In genomic region chr6:26044140-26045045, GRCh38 we compare ENCODE assay signal across 8 cellular contexts. TPM values are rescaled to one million over a fixed set of nuclear protein-coding genes. Genes with fewer than 3 reads are reported as not detected.
DNase-seq lines count a peak whose midpoint lies in the region; ATAC-seq, FAIRE-seq and TF ChIP-seq lines count a peak whose summit lies in the region.

No MANE protein-coding gene starts in this region.

- H3K27ac Mint-ChIP-seq in GM23338 = peak overlapping the region; percentile 97

- peaks cover 12% of the 10 kb centered on the region; the same call in 1 of the 2 replicates for H3K4me1 ChIP-seq in GM23338 (ENCODE audit: insufficient read depth)
- peaks cover 57% of the 10 kb centered on the region for H3K4me1 ChIP-seq in OCI-LY1 (ENCODE audit: insufficient read depth, low read length, severe bottlenecking)
- peaks cover 6 to 10% of the 10 kb centered on the region in 2 donors for H3K4me1 ChIP-seq in kidney (ENCODE audit: control insufficient read depth in 1 of 2, insufficient read depth in 1 of 2, low read depth in 1 of 2, low read length in 2 of 2)

- H3K27me3 Mint-ChIP-seq in GM23338 (ENCODE audit: insufficient read depth, low read depth, poor library complexity) = peaks cover 17% of the 10 kb centered on the region

- no peak overlapping the region for H2AFZ ChIP-seq in GM23338
- H2AFZ ChIP-seq in OCI-LY1 (ENCODE audit: low read length) = no peak overlapping the region

- POLR2A ChIA-PET in HEK293T (lab: Yijun Ruan, JAX) = interaction anchor here (2.0 to 22.3 kb wide), 3 partner anchors 11 to 18 kb away, joined by 10 to 715 read pairs (median 11); a partner anchor contains a TSS

- peak overlapping the region; percentile 87 for H3K9ac ChIP-seq in OCI-LY1 (ENCODE audit: low read length)
- peak overlapping the region; percentile 44 to 84 for H3K9ac ChIP-seq in kidney (ENCODE audit: low read length in 2 of 2)

- ATAC-seq in GM23338 = peak; percentile 10

- H3K4me3 Mint-ChIP-seq in GM23338 = peak overlapping the region; percentile 74

- no peaks in the 10 kb centered on the region for H4K20me1 ChIP-seq in GM23338 (replicated peaks; ENCODE audit: insufficient read depth)
- H4K20me1 ChIP-seq in OCI-LY1 (ENCODE audit: insufficient read depth, low read length) = no peaks in the 10 kb centered on the region

- TF ChIP-seq CTCF in GM23338 (conservative IDR thresholded peaks at IDR 0.05; ENCODE audit: low read depth in 2 of 2) (no peak), OCI-LY1 (IDR thresholded peaks at IDR 0.05; ENCODE audit: low read length) (no peak; the same call in 1 of the 2 replicates), kidney (IDR thresholded peaks at IDR 0.05; ENCODE audit: borderline replicate concordance, extremely low read depth, insufficient read depth) (no peak)

- H3K27me3 ChIP-seq in GM23338 (ENCODE audit: insufficient read depth) = no peaks in the 10 kb centered on the region
- no peaks in the 10 kb centered on the region for H3K27me3 ChIP-seq in OCI-LY1 (ENCODE audit: insufficient read depth, low read length)

- H3K9me2 ChIP-seq in GM23338 (ENCODE audit: insufficient read depth) = no peaks in the 10 kb centered on the region
- H3K9me2 ChIP-seq in OCI-LY1 (ENCODE audit: low read depth, low read length) = no peaks in the 10 kb centered on the region

- H3F3A ChIP-seq in GM23338 (replicated peaks; ENCODE audit: low read depth) (no peaks in the 10 kb centered on the region), OCI-LY1 (ENCODE audit: insufficient read depth, low read length) (peaks cover 14% of the 10 kb centered on the region)

- H3K9me3 ChIP-seq in OCI-LY1 (ENCODE audit: low read length) (no peaks in the 10 kb centered on the region), kidney (ENCODE audit: control insufficient read depth in 1 of 2, low read length in 2 of 2) (no peaks in the 10 kb centered on the region)

- CTCF ChIA-PET in HEK293T (lab: Yijun Ruan, JAX) = interaction anchor here (0.6 kb wide), 1 partner anchor 9 kb away, joined by 6 read pairs; no protein-coding TSS in a partner anchor

- intact Hi-C loops in kidney (cut with DNase I) = no loop called here

- H3K27ac ChIP-seq in GM23338 (ENCODE audit: low read depth) = no peak overlapping the region
- peak overlapping the region; percentile 99 for H3K27ac ChIP-seq in OCI-LY1 (ENCODE audit: low read depth, low read length, poor library complexity, severe bottlenecking)
- peak overlapping the region; percentile 85 for H3K27ac ChIP-seq in angular gyrus (ENCODE audit: low read depth, low read length)
- peak overlapping the region; percentile 97 to 98 for H3K27ac ChIP-seq in kidney (ENCODE audit: low read depth in 2 of 2, low read length in 2 of 2)

- peak; percentile 70 for DNase-seq in ELF-1 (ENCODE audit: low read depth, low spot score)
- no peak for DNase-seq in GM23338 (ENCODE audit: low spot score)
- DNase-seq in kidney = peak; percentile 87
- DNase-seq in stimulated activated CD8-positive, alpha-beta memory T cell treated with anti-CD3 and anti-CD28 coated beads, Interleukin-4, amount 100 ng/mL, for 48 hours = peak; percentile 63
- DNase-seq in NOMO-1 treated with dmso at 0.1 percent for 144 hours (lab: John Stamatoyannopoulos, UW; ENCODE audit: unreplicated experiment) = no peak
- no peak for DNase-seq in HEK293T (ENCODE audit: extremely low spot score)

- H3K79me2 ChIP-seq in GM23338 (replicated peaks; ENCODE audit: insufficient read depth) (no peaks in the 10 kb centered on the region), OCI-LY1 (ENCODE audit: insufficient read depth, low read length) (no peaks in the 10 kb centered on the region)

- no peak for FAIRE-seq in kidney (lab: Jason Lieb, UNC)

- H3K4me1 Mint-ChIP-seq in GM23338 = peaks cover 37% of the 10 kb centered on the region

- H3K4me3 ChIP-seq in GM23338 (no peak overlapping the region), OCI-LY1 (ENCODE audit: low read depth, low read length, poor library complexity, severe bottlenecking) (peak overlapping the region; percentile 59), kidney (ENCODE audit: low read length in 2 of 2) (peak overlapping the region; percentile 80 to 90)

- peaks cover 2% of the 10 kb centered on the region; the same call in 2 of the 3 replicates for H3K36me3 Mint-ChIP-seq in GM23338 (ENCODE audit: low read depth)

- no peaks in the 10 kb centered on the region for H3K36me3 ChIP-seq in GM23338 (ENCODE audit: insufficient read depth)
- H3K36me3 ChIP-seq in OCI-LY1 (ENCODE audit: insufficient read depth, low read length) = no peaks in the 10 kb centered on the region
- H3K36me3 ChIP-seq in kidney (ENCODE audit: control insufficient read depth in 1 of 2, insufficient read depth in 2 of 2, low read length in 2 of 2) = no peaks in the 10 kb centered on the region

- peaks cover 3% of the 10 kb centered on the region; the same call in 1 of the 3 replicates for H3K9me3 Mint-ChIP-seq in GM23338

- no peak overlapping the region for H3K4me2 ChIP-seq in GM23338
- peak overlapping the region; percentile 85 for H3K4me2 ChIP-seq in OCI-LY1 (ENCODE audit: low read length)

TF ChIP-seq in GM23338, 12 proteins besides CTCF, POLR2A, EP300 and RAD21 (continues in another document):
- no peak for TF ChIP-seq JUNB (IDR thresholded peaks at IDR 0.05; ENCODE audit: unreplicated experiment)
- no peak for TF ChIP-seq POLR2AphosphoS5 (IDR thresholded peaks at IDR 0.05; ENCODE audit: low read depth)
- TF ChIP-seq, protein P1, sequence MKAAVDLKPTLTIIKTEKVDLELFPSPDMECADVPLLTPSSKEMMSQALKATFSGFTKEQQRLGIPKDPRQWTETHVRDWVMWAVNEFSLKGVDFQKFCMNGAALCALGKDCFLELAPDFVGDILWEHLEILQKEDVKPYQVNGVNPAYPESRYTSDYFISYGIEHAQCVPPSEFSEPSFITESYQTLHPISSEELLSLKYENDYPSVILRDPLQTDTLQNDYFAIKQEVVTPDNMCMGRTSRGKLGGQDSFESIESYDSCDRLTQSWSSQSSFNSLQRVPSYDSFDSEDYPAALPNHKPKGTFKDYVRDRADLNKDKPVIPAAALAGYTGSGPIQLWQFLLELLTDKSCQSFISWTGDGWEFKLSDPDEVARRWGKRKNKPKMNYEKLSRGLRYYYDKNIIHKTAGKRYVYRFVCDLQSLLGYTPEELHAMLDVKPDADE (IDR thresholded peaks at IDR 0.05) = no peak
- TF ChIP-seq EZH2 (IDR thresholded peaks at IDR 0.05; ENCODE audit: low read depth, unreplicated experiment) = no peak
- no peak for TF ChIP-seq ZNF114 (CRISPR knock-in tag; IDR thresholded peaks at IDR 0.05)

TF ChIP-seq in HEK293T, 16 proteins besides CTCF, POLR2A, EP300 and RAD21:
- TF ChIP-seq BHLHE40 (IDR thresholded peaks at IDR 0.05; ENCODE audit: borderline replicate concordance) (no peak), FOXA1 (IDR thresholded peaks at IDR 0.05) (no peak), ELF4 (IDR thresholded peaks at IDR 0.05) (no peak)
- TF ChIP-seq, protein P2, sequence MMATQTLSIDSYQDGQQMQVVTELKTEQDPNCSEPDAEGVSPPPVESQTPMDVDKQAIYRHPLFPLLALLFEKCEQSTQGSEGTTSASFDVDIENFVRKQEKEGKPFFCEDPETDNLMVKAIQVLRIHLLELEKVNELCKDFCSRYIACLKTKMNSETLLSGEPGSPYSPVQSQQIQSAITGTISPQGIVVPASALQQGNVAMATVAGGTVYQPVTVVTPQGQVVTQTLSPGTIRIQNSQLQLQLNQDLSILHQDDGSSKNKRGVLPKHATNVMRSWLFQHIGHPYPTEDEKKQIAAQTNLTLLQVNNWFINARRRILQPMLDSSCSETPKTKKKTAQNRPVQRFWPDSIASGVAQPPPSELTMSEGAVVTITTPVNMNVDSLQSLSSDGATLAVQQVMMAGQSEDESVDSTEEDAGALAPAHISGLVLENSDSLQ (IDR thresholded peaks at IDR 0.05) = no peak

RNA-seq across cellular contexts. Expression of gene HFE, which starts 42.8 kb away (rescaled TPM):
- 0.63 and 0.78 TPM in 2 replicates for total RNA-seq in GM23338 (2014; rRNA removed; shearing (Covaris generic))
- polyA plus RNA-seq in GM23338 (2016; fragmentation: Nextera tagmentation; extraction: Ambion mirVana) (0.38 and 0.53 TPM in 2 replicates), kidney (ENCODE audit: insufficient read depth, low read depth, low replicate concordance) (6.3 TPM)
- 10.6 TPM for total RNA-seq in kidney

Comparison
In these comparisons a context has a peak if more than half of its experiments do, and no peak if none do; other contexts are left out.
1. DNase-seq: peak in ELF-1 (single experiment), kidney (single experiment) and stimulated activated CD8-positive, alpha-beta memory T cell treated with anti-CD3 and anti-CD28 coated beads, Interleukin-4, amount 100 ng/mL, for 48 hours (single experiment); none in GM23338 (single experiment), NOMO-1 treated with dmso at 0.1 percent for 144 hours (single experiment) and HEK293T (single experiment).